13 cellular contexts compared by ENCODE assay signal in genomic region chr10:112970036-112970435, GRCh38.
"Had no signal": no experiment of that assay in that cellular context is flagged by ENCODE, and none has a peak within 500 bp of the region (broad histone marks: within the 10 kb centered on the region; RNA-seq: fewer than 3 reads in every experiment).

No MANE protein-coding gene starts in this region.

- ATAC-seq: activated naive CD8-positive, alpha-beta T cell treated with anti-CD3 and anti-CD28 coated beads, Interleukin-2, amount 50 U/mL, for 24 hours had no signal

- H3K9me3 Mint-ChIP-seq: activated CD4-positive, alpha-beta memory T cell treated with anti-CD3 and anti-CD28 coated beads, Interleukin-2, amount 10 ng/mL, durations not matched to agents 7 days and 5 days; activated naive CD8-positive, alpha-beta T cell treated with anti-CD3 and anti-CD28 coated beads, Interleukin-2, amount 50 U/mL, for 24 hours; neural crest cell; T-helper 2 cell treated with Interferon-gamma antibody and Interleukin-4, amounts not matched to agents 5 μg/mL and 100 μg/mL, for 36 hours had no signal

- DNase-seq: activated CD4-positive, alpha-beta memory T cell treated with anti-CD3 and anti-CD28 coated beads, Interleukin-2, amount 10 ng/mL, durations not matched to agents 7 days and 5 days; activated CD8-positive, alpha-beta memory T cell treated with anti-CD3 and anti-CD28 coated beads, Interleukin-2, amount 50 U/mL, for 4 hours; activated naive CD8-positive, alpha-beta T cell treated with anti-CD3 and anti-CD28 coated beads, Interleukin-2, amount 50 U/mL, for 24 hours; caudate nucleus; colonic mucosa; effector CD4-positive, alpha-beta T cell; hypothalamus; kidney glomerular epithelial cell; ovary; stimulated activated CD4-positive, alpha-beta T cell treated with anti-CD3 and anti-CD28 coated beads, Interleukin-4, amount 100 ng/mL, for 4 hours; uterus had no signal

- H3K4me1 ChIP-seq: colonic mucosa, uterus had no signal

- H3K36me3 ChIP-seq: colonic mucosa, ovary, uterus had no signal

- H3K4me3 Mint-ChIP-seq: activated CD4-positive, alpha-beta memory T cell treated with anti-CD3 and anti-CD28 coated beads, Interleukin-2, amount 10 ng/mL, durations not matched to agents 7 days and 5 days; activated naive CD8-positive, alpha-beta T cell treated with anti-CD3 and anti-CD28 coated beads, Interleukin-2, amount 50 U/mL, for 24 hours; neural crest cell; T-helper 2 cell treated with Interferon-gamma antibody and Interleukin-4, amounts not matched to agents 5 μg/mL and 100 μg/mL, for 36 hours had no signal

- H3K27ac Mint-ChIP-seq: activated CD4-positive, alpha-beta memory T cell treated with anti-CD3 and anti-CD28 coated beads, Interleukin-2, amount 10 ng/mL, durations not matched to agents 7 days and 5 days; activated naive CD8-positive, alpha-beta T cell treated with anti-CD3 and anti-CD28 coated beads, Interleukin-2, amount 50 U/mL, for 24 hours; T-helper 2 cell treated with Interferon-gamma antibody and Interleukin-4, amounts not matched to agents 5 μg/mL and 100 μg/mL, for 36 hours had no signal

- H3K9me3 ChIP-seq: colonic mucosa, ovary, uterus had no signal

- H3K27ac ChIP-seq: colonic mucosa, ovary, uterus had no signal

- H3K4me1 Mint-ChIP-seq: activated CD4-positive, alpha-beta memory T cell treated with anti-CD3 and anti-CD28 coated beads, Interleukin-2, amount 10 ng/mL, durations not matched to agents 7 days and 5 days; activated naive CD8-positive, alpha-beta T cell treated with anti-CD3 and anti-CD28 coated beads, Interleukin-2, amount 50 U/mL, for 24 hours had no signal

- H3K4me3 ChIP-seq: colonic mucosa, ovary, uterus had no signal

- H3K27me3 ChIP-seq: colonic mucosa, ovary, uterus had no signal
